ENCODE assay signal across 9 cellular contexts in the genomic region with DNA sequence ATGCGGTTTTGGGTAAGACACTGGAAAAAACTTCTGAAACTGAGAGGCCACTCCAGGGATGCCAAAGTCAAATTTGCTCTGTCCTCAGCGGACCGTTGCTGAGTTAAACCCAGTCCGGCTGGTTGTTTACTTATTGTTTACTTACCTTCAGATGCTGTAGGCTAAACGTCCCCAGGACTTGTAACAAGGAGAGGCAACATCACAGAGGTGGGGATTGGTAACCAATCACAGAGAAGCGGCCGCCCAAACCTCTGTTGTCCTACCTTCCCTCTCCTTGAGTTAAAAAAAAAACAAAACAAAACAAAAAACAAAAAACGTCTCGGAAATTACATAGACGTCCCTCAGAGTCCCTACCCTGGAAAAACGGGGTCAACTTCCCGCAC. TPM values are rescaled to one million over a fixed set of nuclear protein-coding genes. Genes with fewer than 3 reads are reported as not detected.
DNase-seq lines count a peak whose midpoint lies in the region; ATAC-seq, FAIRE-seq and TF ChIP-seq lines count a peak whose summit lies in the region.
"Had no signal": no experiment of that assay in that cellular context is flagged by ENCODE, and none has a peak within 500 bp of the region (broad histone marks: within the 10 kb centered on the region; RNA-seq: fewer than 3 reads in every experiment).

No MANE protein-coding gene starts in this region.

- H3K27ac ChIP-seq in HUES6 (ENCODE audit: low read depth, low read length) (no peak overlapping the region), kidney (ENCODE audit: low read depth in 2 of 2, low read length in 2 of 2) (no peak overlapping the region), testis (no peak overlapping the region)

- peaks cover 12% of the 10 kb centered on the region for H3K4me1 Mint-ChIP-seq in brain
- H3K4me1 Mint-ChIP-seq: central memory CD8-positive, alpha-beta T cell had no signal

- DNase-seq in kidney = peak; percentile 10
- no peak for DNase-seq in testis
- no peak for DNase-seq in NCI-H2081 treated with DMSO at 0.1 percent for 48 hours (lab: John Stamatoyannopoulos, UW)

- H3K27me3 Mint-ChIP-seq in brain = peaks cover 41% of the 10 kb centered on the region

- H3K27ac Mint-ChIP-seq in brain = peak overlapping the region in 1 of 5 experiments; percentile 72

- intact Hi-C loops in kidney (cut with DNase I) (no loop called here), testis (cut with DNase I; ENCODE audit: low total_unique reads) (no loop called here)

- 13 to 15% methylated on average over 12 of the region's 12 CpGs for WGBS in testis, 2 donors

- H3K9me3 Mint-ChIP-seq in brain = peaks cover 0 to 3% (median 0%) of the 10 kb centered on the region in 5 experiments
- H3K9me3 Mint-ChIP-seq: central memory CD8-positive, alpha-beta T cell had no signal

- peak overlapping the region; percentile 80 for H3K4me3 ChIP-seq in HUES6 (ENCODE audit: low read depth, low read length)
- peak overlapping the region; percentile 55 to 57 for H3K4me3 ChIP-seq in kidney (ENCODE audit: low read length in 2 of 2)
- H3K4me3 ChIP-seq in testis = peak overlapping the region; percentile 49 to 61
- H3K4me3 ChIP-seq: lung had no signal

- H3K27me3 ChIP-seq in HUES6 (ENCODE audit: control insufficient read depth, insufficient read depth, low read length) (peaks cover 51% of the 10 kb centered on the region), testis (no peaks in the 10 kb centered on the region)

- H3K4me1 ChIP-seq in HUES6 (ENCODE audit: control insufficient read depth, insufficient read depth, low read length) (peaks cover 3% of the 10 kb centered on the region; the same call in 1 of the 2 replicates), kidney (ENCODE audit: control insufficient read depth in 1 of 2, insufficient read depth in 1 of 2, low read depth in 1 of 2, low read length in 2 of 2) (peaks cover 3% of the 10 kb centered on the region in 2 donors), testis (no peaks in the 10 kb centered on the region)

- ATAC-seq in HG02870 (IDR thresholded peaks at IDR 0.05; ENCODE audit: unreplicated experiment) = no peak
- no peak for ATAC-seq in HG03469 (IDR thresholded peaks at IDR 0.05; ENCODE audit: unreplicated experiment)

- H3K36me3 Mint-ChIP-seq in brain = no peaks in the 10 kb centered on the region

- TF ChIP-seq POLR2A in testis (IDR thresholded peaks at IDR 0.05) = no peak

- TF ChIP-seq CTCF in brain (conservative IDR thresholded peaks at IDR 0.05) (no peak), kidney (IDR thresholded peaks at IDR 0.05; ENCODE audit: borderline replicate concordance, extremely low read depth, insufficient read depth) (no peak), testis (IDR thresholded peaks at IDR 0.05) (no peak)

- no peaks in the 10 kb centered on the region for H3K36me3 ChIP-seq in HUES6 (ENCODE audit: control insufficient read depth, insufficient read depth, low read length)
- H3K36me3 ChIP-seq in kidney (ENCODE audit: control insufficient read depth in 1 of 2, insufficient read depth in 2 of 2, low read length in 2 of 2) = no peaks in the 10 kb centered on the region
- no peaks in the 10 kb centered on the region for H3K36me3 ChIP-seq in testis (ENCODE audit: low read depth, missing control alignments)

- H3K4me3 Mint-ChIP-seq in brain = peak overlapping the region; percentile 76 to 87 (median 81)
- H3K4me3 Mint-ChIP-seq: central memory CD8-positive, alpha-beta T cell had no signal

- no peak for FAIRE-seq in kidney (lab: Jason Lieb, UNC)

- peak overlapping the region; percentile 76 for H3K9ac ChIP-seq in HUES6 (ENCODE audit: low read length)
- H3K9ac ChIP-seq in kidney (ENCODE audit: low read length in 2 of 2) = no peak overlapping the region

- no peaks in the 10 kb centered on the region for H3K9me3 ChIP-seq in HUES6 (ENCODE audit: control insufficient read depth, insufficient read depth, low read depth, low read length)
- no peaks in the 10 kb centered on the region for H3K9me3 ChIP-seq in kidney (ENCODE audit: control insufficient read depth in 1 of 2, low read length in 2 of 2)
- no peaks in the 10 kb centered on the region for H3K9me3 ChIP-seq in testis

RNA-seq across cellular contexts. Expression of gene ANO2, which starts 0.4 kb away (rescaled TPM):
- polyA plus RNA-seq in brain (ENCODE audit: insufficient read depth, low read depth, low replicate concordance) (1.1 TPM), kidney (ENCODE audit: insufficient read depth, low read depth, low replicate concordance) (0.34 TPM), testis (ENCODE audit: insufficient read depth, low read depth, low replicate concordance) (24.5 TPM)
- total RNA-seq in kidney (4.4 TPM), testis (10 to 100 TPM in 1 of 2 donors, 1 to 10 TPM in 1; 9.8 to 24.4 TPM)

Comparison
In these comparisons a context has a peak if more than half of its experiments do, and no peak if none do; other contexts are left out.
1. RNA of gene ANO2, which starts 0.4 kb away (polyA plus RNA-seq): 24.5 TPM in testis (single experiment); 1.1 TPM in brain (single experiment) and 0.34 TPM in kidney (single experiment); every median in the first group is over 10 times any median in the second.
2. Peak in every context shown above with its lines, with median percentiles within 50 percentile points of each other: H3K4me3 ChIP-seq.